In the genomic region with DNA sequence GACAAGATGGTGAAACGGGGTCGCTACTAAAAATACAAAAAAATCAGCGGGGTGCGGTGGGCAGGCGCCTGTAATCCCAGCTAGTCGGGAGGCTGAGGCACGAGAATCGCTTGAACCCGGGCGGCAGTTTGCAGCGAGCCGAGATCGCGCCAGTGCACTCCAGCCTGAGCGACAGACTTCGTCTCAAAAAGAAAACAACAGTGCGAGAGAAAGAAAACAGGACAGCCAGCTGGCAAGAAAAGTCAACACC, we compare ENCODE assay signal across 10 cellular contexts. TPM values are rescaled to one million over a fixed set of nuclear protein-coding genes. Genes with fewer than 3 reads are reported as not detected.
DNase-seq lines count a peak whose midpoint lies in the region; ATAC-seq and TF ChIP-seq lines count a peak whose summit lies in the region.
"Had no signal": no experiment of that assay in that cellular context is flagged by ENCODE, and none has a peak within 500 bp of the region (broad histone marks: within the 10 kb centered on the region; RNA-seq: fewer than 3 reads in every experiment).

No MANE protein-coding gene starts in this region.

- H3K27me3 ChIP-seq in DOHH2 (ENCODE audit: control insufficient read depth, low read length): no peaks in the 10 kb centered on the region
- H3K27me3 ChIP-seq in mesenchymal stem cell (ENCODE audit: control insufficient read depth in 1 of 2, insufficient read depth in 1 of 2, low read length in 2 of 2): no peaks in the 10 kb centered on the region

- peak overlapping the region; percentile 100 for H2BK5ac ChIP-seq in mesenchymal stem cell (ENCODE audit: low read depth, low read length, poor library complexity, severe bottlenecking)

- intact Hi-C loops in activated T-helper 1 cell treated with anti-CD3 and anti-CD28 coated beads, Interleukin-12 subunit alpha, Interleukin-12 subunit beta, Interleukin-2, Interleukin-4 antibody, amounts not matched to agents 30 ng/mL and 10 ng/mL and 1 ng/mL, durations not matched to agents 14 hours and 24 hours and 36 hours (cut with micrococcal nuclease): loop anchor here (2.0 to 5.0 kb wide), 2 partner anchors 205 to 286 kb away; partner anchors contain the start of gene DYNLL1

- no peaks in the 10 kb centered on the region for H4K20me1 ChIP-seq in DOHH2 (ENCODE audit: control insufficient read depth, insufficient read depth, low read depth, low read length)

- H3K9ac ChIP-seq in mesenchymal stem cell (ENCODE audit: low read length): peak overlapping the region; percentile 92

- DNase-seq in astrocyte of the spinal cord (ENCODE audit: low read depth, low spot score) (no peak), mesenchymal stem cell (no peak), MV-4-11 (lab: John Stamatoyannopoulos, UW) (no peak), NCI-H2107 treated with DMSO at 0.1 percent for 48 hours (lab: John Stamatoyannopoulos, UW; ENCODE audit: unreplicated experiment) (no peak)
- no peak for DNase-seq in activated T-helper 1 cell treated with anti-CD3 and anti-CD28 coated beads, Interleukin-12 subunit alpha, Interleukin-12 subunit beta, Interleukin-2, Interleukin-4 antibody, amounts not matched to agents 30 ng/mL and 10 ng/mL and 1 ng/mL, durations not matched to agents 14 hours and 24 hours and 36 hours (ENCODE audit: low spot score)

- H3K4me3 Mint-ChIP-seq in activated T-helper 1 cell treated with anti-CD3 and anti-CD28 coated beads, Interleukin-12 subunit alpha, Interleukin-12 subunit beta, Interleukin-2, Interleukin-4 antibody, amounts not matched to agents 30 ng/mL and 10 ng/mL and 1 ng/mL, durations not matched to agents 14 hours and 24 hours and 36 hours: no peak overlapping the region

- peak overlapping the region; percentile 90 for H3K27ac ChIP-seq in DOHH2 (ENCODE audit: low read depth, low read length)
- H3K27ac ChIP-seq in mesenchymal stem cell (ENCODE audit: low read length, poor library complexity, severe bottlenecking): peak overlapping the region; percentile 100

- peak overlapping the region in 1 of 2 experiments; percentile 100 for H3K18ac ChIP-seq in mesenchymal stem cell (ENCODE audit: low read depth in 1 of 2, low read length in 2 of 2)

- H2BK120ac ChIP-seq in mesenchymal stem cell (ENCODE audit: low read depth, low read length): peak overlapping the region; percentile 49

- peak overlapping the region; percentile 77 for H3K4me3 ChIP-seq in DOHH2 (ENCODE audit: low read length)
- peak overlapping the region; percentile 56 for H3K4me3 ChIP-seq in astrocyte of the spinal cord (ENCODE audit: low read depth, low read length)
- peak overlapping the region; percentile 52 to 88 for H3K4me3 ChIP-seq in mesenchymal stem cell (ENCODE audit: insufficient read depth in 1 of 2, low read depth in 1 of 2, low read length in 2 of 2)

- ATAC-seq in HG02840 (IDR thresholded peaks at IDR 0.05; ENCODE audit: low FRiP score, unreplicated experiment) (peak; percentile 15), GM21526 (IDR thresholded peaks at IDR 0.05; ENCODE audit: low FRiP score, unreplicated experiment) (no peak)

- no peaks in the 10 kb centered on the region for H3K4me1 Mint-ChIP-seq in activated T-helper 1 cell treated with anti-CD3 and anti-CD28 coated beads, Interleukin-12 subunit alpha, Interleukin-12 subunit beta, Interleukin-2, Interleukin-4 antibody, amounts not matched to agents 30 ng/mL and 10 ng/mL and 1 ng/mL, durations not matched to agents 14 hours and 24 hours and 36 hours (ENCODE audit: low read depth)

- no peak overlapping the region for H3K23ac ChIP-seq in mesenchymal stem cell (ENCODE audit: low read length in 2 of 2)

- no peaks in the 10 kb centered on the region for H3K79me1 ChIP-seq in mesenchymal stem cell (replicated peaks; ENCODE audit: low read length, poor library complexity, severe bottlenecking)

- no peaks in the 10 kb centered on the region for H3K9me3 Mint-ChIP-seq in activated T-helper 1 cell treated with anti-CD3 and anti-CD28 coated beads, Interleukin-12 subunit alpha, Interleukin-12 subunit beta, Interleukin-2, Interleukin-4 antibody, amounts not matched to agents 30 ng/mL and 10 ng/mL and 1 ng/mL, durations not matched to agents 14 hours and 24 hours and 36 hours

- TF ChIP-seq CTCF in DOHH2 (IDR thresholded peaks at IDR 0.05; ENCODE audit: low read depth, low read length, poor library complexity, severe bottlenecking) (no peak), astrocyte of the spinal cord (IDR thresholded peaks at IDR 0.05; ENCODE audit: low read depth, low read length) (no peak)

- no peak overlapping the region for H3K27ac Mint-ChIP-seq in activated T-helper 1 cell treated with anti-CD3 and anti-CD28 coated beads, Interleukin-12 subunit alpha, Interleukin-12 subunit beta, Interleukin-2, Interleukin-4 antibody, amounts not matched to agents 30 ng/mL and 10 ng/mL and 1 ng/mL, durations not matched to agents 14 hours and 24 hours and 36 hours

- no peaks in the 10 kb centered on the region for H3K36me3 ChIP-seq in DOHH2 (ENCODE audit: control insufficient read depth, low read length)
- no peaks in the 10 kb centered on the region for H3K36me3 ChIP-seq in mesenchymal stem cell (ENCODE audit: control insufficient read depth in 1 of 2, insufficient read depth in 2 of 2, low read depth in 1 of 2, low read length in 2 of 2)

- H4K8ac ChIP-seq in mesenchymal stem cell (ENCODE audit: low read length): peak overlapping the region; percentile 77

- H3K27me3 Mint-ChIP-seq in activated T-helper 1 cell treated with anti-CD3 and anti-CD28 coated beads, Interleukin-12 subunit alpha, Interleukin-12 subunit beta, Interleukin-2, Interleukin-4 antibody, amounts not matched to agents 30 ng/mL and 10 ng/mL and 1 ng/mL, durations not matched to agents 14 hours and 24 hours and 36 hours (ENCODE audit: insufficient read depth): peaks cover 8% of the 10 kb centered on the region

- H3K4ac ChIP-seq in mesenchymal stem cell (ENCODE audit: low read depth in 1 of 2, low read length in 2 of 2): no peak overlapping the region

- WGBS in mesenchymal stem cell: under 1% methylated on average over 17 of the region's 17 CpGs

- H3K4me1 ChIP-seq in DOHH2 (ENCODE audit: control insufficient read depth, low read length): peaks cover 33% of the 10 kb centered on the region
- H3K4me1 ChIP-seq in mesenchymal stem cell (ENCODE audit: control insufficient read depth, insufficient read depth, low read depth, low read length): peaks cover 7% of the 10 kb centered on the region

- H2BK15ac ChIP-seq in mesenchymal stem cell (ENCODE audit: low read depth, poor library complexity, severe bottlenecking): no peak overlapping the region

- H3K4me2 ChIP-seq in DOHH2 (ENCODE audit: low read length): peak overlapping the region; percentile 86
- peak overlapping the region; percentile 71 for H3K4me2 ChIP-seq in mesenchymal stem cell (ENCODE audit: low read length, poor library complexity, severe bottlenecking)

- no peaks in the 10 kb centered on the region for H3K9me3 ChIP-seq in DOHH2 (ENCODE audit: control insufficient read depth, insufficient read depth, low read length)
- H3K9me3 ChIP-seq in mesenchymal stem cell (ENCODE audit: control insufficient read depth, low read length): no peaks in the 10 kb centered on the region

- H3K36me3 Mint-ChIP-seq in activated T-helper 1 cell treated with anti-CD3 and anti-CD28 coated beads, Interleukin-12 subunit alpha, Interleukin-12 subunit beta, Interleukin-2, Interleukin-4 antibody, amounts not matched to agents 30 ng/mL and 10 ng/mL and 1 ng/mL, durations not matched to agents 14 hours and 24 hours and 36 hours (ENCODE audit: low read depth): no peaks in the 10 kb centered on the region

- no peaks in the 10 kb centered on the region for H3K79me2 ChIP-seq in DOHH2 (ENCODE audit: control insufficient read depth, low read length)

- no peak overlapping the region for H2AK5ac ChIP-seq in mesenchymal stem cell (ENCODE audit: low read length, severe bottlenecking)

- no peak overlapping the region for H2BK12ac ChIP-seq in mesenchymal stem cell (ENCODE audit: low read length in 2 of 2)

- H3K9me2 ChIP-seq in DOHH2 (replicated peaks; ENCODE audit: control insufficient read depth, low read length): no peaks in the 10 kb centered on the region

- in situ Hi-C loops in astrocyte of the spinal cord (cut with HindIII; ENCODE audit: low sequenced_read_pairs): no loop called here

- no peak overlapping the region for H3K14ac ChIP-seq in mesenchymal stem cell (ENCODE audit: low read length in 2 of 2)

- H3F3A ChIP-seq in DOHH2 (ENCODE audit: control insufficient read depth, insufficient read depth): peaks cover 18% of the 10 kb centered on the region

- H2AFZ ChIP-seq in mesenchymal stem cell (ENCODE audit: low read depth, low read length): no peak overlapping the region

- H4K91ac ChIP-seq in mesenchymal stem cell (ENCODE audit: low read length): no peak overlapping the region

RNA-seq across cellular contexts. Expression of gene RNU4-2, which starts 0.6 kb away (rescaled TPM):
- polyA plus RNA-seq in mesenchymal stem cell (2013, experiment 1 of 2): not detected
- polyA plus RNA-seq in mesenchymal stem cell (2013, experiment 2 of 2): not detected
- total RNA-seq in activated T-helper 1 cell treated with anti-CD3 and anti-CD28 coated beads, Interleukin-12 subunit alpha, Interleukin-12 subunit beta, Interleukin-2, Interleukin-4 antibody, amounts not matched to agents 30 ng/mL and 10 ng/mL and 1 ng/mL, durations not matched to agents 14 hours and 24 hours and 36 hours: 5,055 and 7,832 TPM in 2 replicates
- total RNA-seq: LHCN-M2 had no signal

RNA-seq across cellular contexts. Expression of gene RNU4-1, which starts 0.7 kb away (rescaled TPM):
- polyA plus RNA-seq in mesenchymal stem cell (2013, experiment 1 of 2): not detected
- not detected for polyA plus RNA-seq in mesenchymal stem cell (2013, experiment 2 of 2)
- 2,369 and 3,474 TPM in 2 replicates for total RNA-seq in activated T-helper 1 cell treated with anti-CD3 and anti-CD28 coated beads, Interleukin-12 subunit alpha, Interleukin-12 subunit beta, Interleukin-2, Interleukin-4 antibody, amounts not matched to agents 30 ng/mL and 10 ng/mL and 1 ng/mL, durations not matched to agents 14 hours and 24 hours and 36 hours
- total RNA-seq: LHCN-M2 had no signal

RNA-seq across cellular contexts. Expression of gene SIRT4, which starts 9.8 kb away (rescaled TPM):
- polyA plus RNA-seq in mesenchymal stem cell (2013, experiment 1 of 2): 0.99 TPM
- polyA plus RNA-seq in mesenchymal stem cell (2013, experiment 2 of 2): 0.85 TPM
- total RNA-seq in activated T-helper 1 cell treated with anti-CD3 and anti-CD28 coated beads, Interleukin-12 subunit alpha, Interleukin-12 subunit beta, Interleukin-2, Interleukin-4 antibody, amounts not matched to agents 30 ng/mL and 10 ng/mL and 1 ng/mL, durations not matched to agents 14 hours and 24 hours and 36 hours: 1.0 and 1.7 TPM in 2 replicates

RNA-seq across cellular contexts. Expression of gene PXN, which starts 26.8 kb away (rescaled TPM):
- polyA plus RNA-seq in mesenchymal stem cell (2013, experiment 1 of 2): 90.4 TPM
- 88.1 TPM for polyA plus RNA-seq in mesenchymal stem cell (2013, experiment 2 of 2)
- total RNA-seq in activated T-helper 1 cell treated with anti-CD3 and anti-CD28 coated beads, Interleukin-12 subunit alpha, Interleukin-12 subunit beta, Interleukin-2, Interleukin-4 antibody, amounts not matched to agents 30 ng/mL and 10 ng/mL and 1 ng/mL, durations not matched to agents 14 hours and 24 hours and 36 hours: 53.0 and 57.7 TPM in 2 replicates

RNA-seq across cellular contexts. Expression of gene PLA2G1B, which starts 35.2 kb away (rescaled TPM):
- 0.18 TPM for polyA plus RNA-seq in mesenchymal stem cell (2013, experiment 1 of 2)
- not detected for polyA plus RNA-seq in mesenchymal stem cell (2013, experiment 2 of 2)
- not detected in 2 replicates for total RNA-seq in activated T-helper 1 cell treated with anti-CD3 and anti-CD28 coated beads, Interleukin-12 subunit alpha, Interleukin-12 subunit beta, Interleukin-2, Interleukin-4 antibody, amounts not matched to agents 30 ng/mL and 10 ng/mL and 1 ng/mL, durations not matched to agents 14 hours and 24 hours and 36 hours
- total RNA-seq: LHCN-M2, renal cortical epithelial cell had no signal
